In the genomic region with DNA sequence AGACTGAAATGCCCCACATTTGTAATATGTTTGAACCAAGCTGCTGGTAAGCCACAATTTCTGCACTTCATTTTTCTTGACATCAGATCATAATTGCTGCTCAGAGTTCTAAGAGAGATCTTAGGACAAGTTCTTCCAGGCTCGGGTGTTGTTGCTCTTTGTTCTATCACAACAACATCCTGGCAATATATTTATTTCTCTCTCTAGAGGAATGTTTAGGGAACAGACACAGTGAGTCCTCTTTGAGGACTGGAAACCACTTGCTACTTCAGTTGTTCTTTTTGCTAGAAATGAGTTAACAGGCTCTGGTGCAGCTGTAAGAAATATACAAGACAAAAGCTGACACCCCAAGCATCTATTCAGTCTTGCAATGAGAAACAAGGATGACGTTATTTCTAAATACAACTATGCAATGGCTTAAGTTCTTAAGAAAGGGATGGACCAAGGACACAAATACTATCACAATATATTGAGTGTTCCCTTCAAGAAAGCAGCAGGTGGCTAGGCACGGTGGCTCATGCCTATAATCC, we compare ENCODE assay signal across 1 cellular context.
TF ChIP-seq lines count a peak whose summit lies in the region.

No MANE protein-coding gene starts in this region.

TF ChIP-seq in GM23338, 12 proteins besides CTCF, POLR2A, EP300 and RAD21 (continued from another document):
- TF ChIP-seq, protein P1, sequence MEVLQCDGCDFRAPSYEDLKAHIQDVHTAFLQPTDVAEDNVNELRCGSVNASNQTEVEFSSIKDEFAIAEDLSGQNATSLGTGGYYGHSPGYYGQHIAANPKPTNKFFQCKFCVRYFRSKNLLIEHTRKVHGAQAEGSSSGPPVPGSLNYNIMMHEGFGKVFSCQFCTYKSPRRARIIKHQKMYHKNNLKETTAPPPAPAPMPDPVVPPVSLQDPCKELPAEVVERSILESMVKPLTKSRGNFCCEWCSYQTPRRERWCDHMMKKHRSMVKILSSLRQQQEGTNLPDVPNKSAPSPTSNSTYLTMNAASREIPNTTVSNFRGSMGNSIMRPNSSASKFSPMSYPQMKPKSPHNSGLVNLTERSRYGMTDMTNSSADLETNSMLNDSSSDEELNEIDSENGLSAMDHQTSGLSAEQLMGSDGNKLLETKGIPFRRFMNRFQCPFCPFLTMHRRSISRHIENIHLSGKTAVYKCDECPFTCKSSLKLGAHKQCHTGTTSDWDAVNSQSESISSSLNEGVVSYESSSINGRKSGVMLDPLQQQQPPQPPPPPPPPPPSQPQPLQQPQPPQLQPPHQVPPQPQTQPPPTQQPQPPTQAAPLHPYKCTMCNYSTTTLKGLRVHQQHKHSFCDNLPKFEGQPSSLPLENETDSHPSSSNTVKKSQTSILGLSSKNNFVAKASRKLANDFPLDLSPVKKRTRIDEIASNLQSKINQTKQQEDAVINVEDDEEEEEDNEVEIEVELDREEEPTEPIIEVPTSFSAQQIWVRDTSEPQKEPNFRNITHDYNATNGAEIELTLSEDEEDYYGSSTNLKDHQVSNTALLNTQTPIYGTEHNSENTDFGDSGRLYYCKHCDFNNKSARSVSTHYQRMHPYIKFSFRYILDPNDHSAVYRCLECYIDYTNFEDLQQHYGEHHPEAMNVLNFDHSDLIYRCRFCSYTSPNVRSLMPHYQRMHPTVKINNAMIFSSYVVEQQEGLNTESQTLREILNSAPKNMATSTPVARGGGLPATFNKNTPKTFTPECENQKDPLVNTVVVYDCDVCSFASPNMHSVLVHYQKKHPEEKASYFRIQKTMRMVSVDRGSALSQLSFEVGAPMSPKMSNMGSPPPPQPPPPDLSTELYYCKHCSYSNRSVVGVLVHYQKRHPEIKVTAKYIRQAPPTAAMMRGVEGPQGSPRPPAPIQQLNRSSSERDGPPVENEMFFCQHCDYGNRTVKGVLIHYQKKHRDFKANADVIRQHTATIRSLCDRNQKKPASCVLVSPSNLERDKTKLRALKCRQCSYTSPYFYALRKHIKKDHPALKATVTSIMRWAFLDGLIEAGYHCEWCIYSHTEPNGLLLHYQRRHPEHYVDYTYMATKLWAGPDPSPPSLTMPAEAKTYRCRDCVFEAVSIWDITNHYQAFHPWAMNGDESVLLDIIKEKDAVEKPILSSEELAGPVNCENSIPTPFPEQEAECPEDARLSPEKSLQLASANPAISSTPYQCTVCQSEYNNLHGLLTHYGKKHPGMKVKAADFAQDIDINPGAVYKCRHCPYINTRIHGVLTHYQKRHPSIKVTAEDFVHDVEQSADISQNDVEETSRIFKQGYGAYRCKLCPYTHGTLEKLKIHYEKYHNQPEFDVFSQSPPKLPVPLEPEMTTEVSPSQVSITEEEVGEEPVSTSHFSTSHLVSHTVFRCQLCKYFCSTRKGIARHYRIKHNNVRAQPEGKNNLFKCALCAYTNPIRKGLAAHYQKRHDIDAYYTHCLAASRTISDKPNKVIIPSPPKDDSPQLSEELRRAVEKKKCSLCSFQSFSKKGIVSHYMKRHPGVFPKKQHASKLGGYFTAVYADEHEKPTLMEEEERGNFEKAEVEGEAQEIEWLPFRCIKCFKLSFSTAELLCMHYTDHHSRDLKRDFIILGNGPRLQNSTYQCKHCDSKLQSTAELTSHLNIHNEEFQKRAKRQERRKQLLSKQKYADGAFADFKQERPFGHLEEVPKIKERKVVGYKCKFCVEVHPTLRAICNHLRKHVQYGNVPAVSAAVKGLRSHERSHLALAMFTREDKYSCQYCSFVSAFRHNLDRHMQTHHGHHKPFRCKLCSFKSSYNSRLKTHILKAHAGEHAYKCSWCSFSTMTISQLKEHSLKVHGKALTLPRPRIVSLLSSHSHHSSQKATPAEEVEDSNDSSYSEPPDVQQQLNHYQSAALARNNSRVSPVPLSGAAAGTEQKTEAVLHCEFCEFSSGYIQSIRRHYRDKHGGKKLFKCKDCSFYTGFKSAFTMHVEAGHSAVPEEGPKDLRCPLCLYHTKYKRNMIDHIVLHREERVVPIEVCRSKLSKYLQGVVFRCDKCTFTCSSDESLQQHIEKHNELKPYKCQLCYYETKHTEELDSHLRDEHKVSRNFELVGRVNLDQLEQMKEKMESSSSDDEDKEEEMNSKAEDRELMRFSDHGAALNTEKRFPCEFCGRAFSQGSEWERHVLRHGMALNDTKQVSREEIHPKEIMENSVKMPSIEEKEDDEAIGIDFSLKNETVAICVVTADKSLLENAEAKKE (CRISPR knock-in tag; IDR thresholded peaks at IDR 0.05), result no peak
- TF ChIP-seq CREB1 (CRISPR knock-in tag; IDR thresholded peaks at IDR 0.05; ENCODE audit: low read depth), result no peak
- TF ChIP-seq, protein P2, sequence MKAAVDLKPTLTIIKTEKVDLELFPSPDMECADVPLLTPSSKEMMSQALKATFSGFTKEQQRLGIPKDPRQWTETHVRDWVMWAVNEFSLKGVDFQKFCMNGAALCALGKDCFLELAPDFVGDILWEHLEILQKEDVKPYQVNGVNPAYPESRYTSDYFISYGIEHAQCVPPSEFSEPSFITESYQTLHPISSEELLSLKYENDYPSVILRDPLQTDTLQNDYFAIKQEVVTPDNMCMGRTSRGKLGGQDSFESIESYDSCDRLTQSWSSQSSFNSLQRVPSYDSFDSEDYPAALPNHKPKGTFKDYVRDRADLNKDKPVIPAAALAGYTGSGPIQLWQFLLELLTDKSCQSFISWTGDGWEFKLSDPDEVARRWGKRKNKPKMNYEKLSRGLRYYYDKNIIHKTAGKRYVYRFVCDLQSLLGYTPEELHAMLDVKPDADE (IDR thresholded peaks at IDR 0.05), result no peak
- no peak for TF ChIP-seq ZNF331 (CRISPR knock-in tag; IDR thresholded peaks at IDR 0.05; ENCODE audit: low read depth)
